1 cellular context compared by ENCODE assay signal in the genomic region with DNA sequence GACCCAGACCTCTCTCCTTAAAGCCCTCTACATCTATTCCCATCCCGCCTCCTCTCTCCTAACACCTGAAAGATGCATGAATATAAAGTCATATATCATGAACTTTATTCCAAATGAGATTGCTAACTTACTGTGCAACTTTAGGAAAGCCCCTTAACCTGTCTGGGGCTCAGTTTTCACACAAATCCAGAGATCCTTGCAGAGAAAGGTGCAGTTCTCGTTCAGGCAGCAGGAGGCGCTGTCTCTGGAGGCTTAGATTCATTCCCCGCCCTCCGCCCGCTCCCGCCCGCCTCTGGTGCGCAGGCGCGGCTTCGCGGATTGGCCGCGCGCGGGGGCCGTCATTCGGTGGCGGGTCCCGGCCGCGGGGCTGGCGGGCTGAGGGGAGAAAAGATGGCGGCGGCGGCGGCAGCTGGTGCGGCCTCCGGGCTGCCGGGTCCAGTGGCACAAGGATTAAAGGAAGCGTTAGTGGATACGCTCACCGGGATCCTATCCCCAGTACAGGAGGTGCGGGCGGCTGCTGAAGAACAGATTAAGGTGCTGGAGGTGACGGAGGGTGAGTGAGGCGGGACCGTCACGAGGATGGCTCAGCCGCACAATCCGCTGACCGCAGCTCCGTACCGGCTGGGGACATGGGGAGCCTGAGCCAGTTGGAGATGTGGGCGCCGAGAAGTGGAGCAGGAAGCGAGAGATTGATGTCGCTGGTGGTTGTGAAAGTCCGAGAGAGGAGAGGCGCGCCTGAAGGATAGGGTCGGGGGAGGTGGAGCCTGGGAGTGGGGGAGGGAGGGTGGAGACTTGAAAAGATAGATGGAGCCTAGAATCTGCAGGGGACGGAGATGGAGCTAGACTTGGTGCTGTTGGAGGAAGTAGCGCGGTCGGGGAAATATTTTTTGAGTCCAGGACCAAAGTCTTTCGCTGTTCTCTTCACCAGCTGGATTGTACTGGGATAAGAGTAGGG.
TF ChIP-seq lines count a peak whose summit lies in the region.

A gene (plus strand): TSS at position 338 of the 955 bp plus-strand sequence. CDS start 53 bp downstream, at position 391.

TF ChIP-seq in HepG2, 621 proteins besides CTCF, POLR2A, EP300 and RAD21 (continued from another document and continues in another):
- TF ChIP-seq, protein P1, sequence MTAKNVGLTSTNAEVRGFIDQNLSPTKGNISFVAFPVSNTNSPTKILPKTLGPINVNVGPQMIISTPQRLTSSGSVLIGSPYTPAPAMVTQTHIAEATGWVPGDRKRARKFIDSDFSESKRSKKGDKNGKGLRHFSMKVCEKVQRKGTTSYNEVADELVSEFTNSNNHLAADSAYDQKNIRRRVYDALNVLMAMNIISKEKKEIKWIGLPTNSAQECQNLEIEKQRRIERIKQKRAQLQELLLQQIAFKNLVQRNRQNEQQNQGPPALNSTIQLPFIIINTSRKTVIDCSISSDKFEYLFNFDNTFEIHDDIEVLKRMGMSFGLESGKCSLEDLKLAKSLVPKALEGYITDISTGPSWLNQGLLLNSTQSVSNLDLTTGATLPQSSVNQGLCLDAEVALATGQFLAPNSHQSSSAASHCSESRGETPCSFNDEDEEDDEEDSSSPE (CRISPR knock-in tag; IDR thresholded peaks at IDR 0.05), result peak; percentile 97
- TF ChIP-seq KDM5B (CRISPR knock-in tag; IDR thresholded peaks at IDR 0.05; ENCODE audit: borderline replicate concordance) (peak; percentile 73; the same call in 1 of the 2 replicates), TCF12 (IDR thresholded peaks at IDR 0.05) (no peak), TCF12 (CRISPR knock-in tag; IDR thresholded peaks at IDR 0.05) (no peak), POGZ (CRISPR knock-in tag; IDR thresholded peaks at IDR 0.05) (peak; percentile 77), KMT2B (CRISPR knock-in tag; IDR thresholded peaks at IDR 0.05) (peak; percentile 58; the same call in 1 of the 2 replicates), NAIF1 (CRISPR knock-in tag; IDR thresholded peaks at IDR 0.05; ENCODE audit: borderline replicate concordance) (peak; percentile 75; the same call in 1 of the 2 replicates), TGIF2 (CRISPR knock-in tag; IDR thresholded peaks at IDR 0.05) (peak; percentile 66), ASH2L (IDR thresholded peaks at IDR 0.05; ENCODE audit: insufficient read length, low read depth, low read length) (peak; percentile 92), EEA1 (CRISPR knock-in tag; IDR thresholded peaks at IDR 0.05; ENCODE audit: borderline replicate concordance) (0 out of 2 replicates have a peak, but pooled peaks have one; percentile 53), ZNF136 (CRISPR knock-in tag; IDR thresholded peaks at IDR 0.05; ENCODE audit: low read depth) (peak; percentile 87; the same call in 1 of the 2 replicates), SALL1 (CRISPR knock-in tag; IDR thresholded peaks at IDR 0.05) (peak; percentile 79; the same call in 1 of the 2 replicates), HMGA1 (CRISPR knock-in tag; conservative IDR thresholded peaks at IDR 0.05) (no peak), KDM6A (CRISPR knock-in tag; IDR thresholded peaks at IDR 0.05; ENCODE audit: low read depth) (no peak), YY1 (IDR thresholded peaks at IDR 0.05; ENCODE audit: insufficient read depth, insufficient replicate concordance, low read depth, low read length) (peak; percentile 97), HCFC1 (IDR thresholded peaks at IDR 0.05; ENCODE audit: low read depth, low read length) (peak; percentile 13; the same call in 1 of the 2 replicates), ZNF496 (CRISPR knock-in tag; IDR thresholded peaks at IDR 0.05; ENCODE audit: insufficient replicate concordance) (no peak), HOXA3 (CRISPR knock-in tag; IDR thresholded peaks at IDR 0.05) (peak; percentile 77), TP53 (CRISPR knock-in tag; conservative IDR thresholded peaks at IDR 0.05) (0 out of 2 replicates have a peak, but pooled peaks have one; percentile 46), MEIS2 (CRISPR knock-in tag; IDR thresholded peaks at IDR 0.05) (no peak), IRX3 (CRISPR knock-in tag; IDR thresholded peaks at IDR 0.05; ENCODE audit: borderline replicate concordance, low read depth) (0 out of 2 replicates have a peak, but pooled peaks have one; percentile 7), HDAC6 (IDR thresholded peaks at IDR 0.05; ENCODE audit: low read depth, low read length) (no peak), SNAI1 (CRISPR knock-in tag; IDR thresholded peaks at IDR 0.05; ENCODE audit: borderline replicate concordance) (peak; percentile 52; the same call in 1 of the 2 replicates), ZNF547 (CRISPR knock-in tag; IDR thresholded peaks at IDR 0.05) (peak; percentile 75), ZNF589 (CRISPR knock-in tag; conservative IDR thresholded peaks at IDR 0.05) (0 out of 2 replicates have a peak, but pooled peaks have one; percentile 11), SRSF9 (IDR thresholded peaks at IDR 0.05; ENCODE audit: borderline replicate concordance, insufficient read depth, low read depth, low read length, poor library complexity, severe bottlenecking) (no peak), ZNF44 (CRISPR knock-in tag; IDR thresholded peaks at IDR 0.05) (0 out of 2 replicates have a peak, but pooled peaks have one; percentile 46), ZNF749 (CRISPR knock-in tag; IDR thresholded peaks at IDR 0.05; ENCODE audit: borderline replicate concordance) (no peak), MTF1 (CRISPR knock-in tag; IDR thresholded peaks at IDR 0.05) (no peak), ZNF235 (CRISPR knock-in tag; IDR thresholded peaks at IDR 0.05; ENCODE audit: borderline replicate concordance) (0 out of 2 replicates have a peak, but pooled peaks have one; percentile 28), CAMTA2 (CRISPR knock-in tag; IDR thresholded peaks at IDR 0.05; ENCODE audit: borderline replicate concordance) (0 out of 2 replicates have a peak, but pooled peaks have one; percentile 63), POLR2AphosphoS5 (IDR thresholded peaks at IDR 0.05; ENCODE audit: low read depth, low read length) (peak; percentile 58)
- TF ChIP-seq, protein P2, sequence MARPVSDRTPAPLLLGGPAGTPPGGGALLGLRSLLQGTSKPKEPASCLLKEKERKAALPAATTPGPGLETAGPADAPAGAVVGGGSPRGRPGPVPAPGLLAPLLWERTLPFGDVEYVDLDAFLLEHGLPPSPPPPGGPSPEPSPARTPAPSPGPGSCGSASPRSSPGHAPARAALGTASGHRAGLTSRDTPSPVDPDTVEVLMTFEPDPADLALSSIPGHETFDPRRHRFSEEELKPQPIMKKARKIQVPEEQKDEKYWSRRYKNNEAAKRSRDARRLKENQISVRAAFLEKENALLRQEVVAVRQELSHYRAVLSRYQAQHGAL (CRISPR knock-in tag; IDR thresholded peaks at IDR 0.05; ENCODE audit: not compliant biosample characterization), result peak; percentile 36
- TF ChIP-seq, protein P3, sequence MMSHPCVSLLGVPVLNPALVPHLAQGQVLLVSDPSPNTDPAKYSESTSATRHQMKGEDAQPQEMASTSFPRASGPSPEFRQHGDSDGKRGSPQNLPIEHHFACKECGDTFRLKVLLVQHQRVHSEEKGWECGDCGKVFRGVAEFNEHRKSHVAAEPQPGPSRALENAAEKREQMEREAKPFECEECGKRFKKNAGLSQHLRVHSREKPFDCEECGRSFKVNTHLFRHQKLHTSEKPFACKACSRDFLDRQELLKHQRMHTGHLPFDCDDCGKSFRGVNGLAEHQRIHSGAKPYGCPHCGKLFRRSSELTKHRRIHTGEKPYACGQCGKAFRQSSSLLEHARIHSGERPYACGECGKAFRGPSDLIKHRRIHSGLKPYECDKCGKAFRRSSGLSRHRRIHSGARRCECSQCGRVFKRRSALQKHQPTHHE (CRISPR knock-in tag; IDR thresholded peaks at IDR 0.05; ENCODE audit: borderline replicate concordance), result 0 out of 2 replicates have a peak, but pooled peaks have one; percentile 51
- TF ChIP-seq, protein P4, sequence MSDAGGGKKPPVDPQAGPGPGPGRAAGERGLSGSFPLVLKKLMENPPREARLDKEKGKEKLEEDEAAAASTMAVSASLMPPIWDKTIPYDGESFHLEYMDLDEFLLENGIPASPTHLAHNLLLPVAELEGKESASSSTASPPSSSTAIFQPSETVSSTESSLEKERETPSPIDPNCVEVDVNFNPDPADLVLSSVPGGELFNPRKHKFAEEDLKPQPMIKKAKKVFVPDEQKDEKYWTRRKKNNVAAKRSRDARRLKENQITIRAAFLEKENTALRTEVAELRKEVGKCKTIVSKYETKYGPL (CRISPR knock-in tag; IDR thresholded peaks at IDR 0.05), result no peak
- TF ChIP-seq, protein P5, sequence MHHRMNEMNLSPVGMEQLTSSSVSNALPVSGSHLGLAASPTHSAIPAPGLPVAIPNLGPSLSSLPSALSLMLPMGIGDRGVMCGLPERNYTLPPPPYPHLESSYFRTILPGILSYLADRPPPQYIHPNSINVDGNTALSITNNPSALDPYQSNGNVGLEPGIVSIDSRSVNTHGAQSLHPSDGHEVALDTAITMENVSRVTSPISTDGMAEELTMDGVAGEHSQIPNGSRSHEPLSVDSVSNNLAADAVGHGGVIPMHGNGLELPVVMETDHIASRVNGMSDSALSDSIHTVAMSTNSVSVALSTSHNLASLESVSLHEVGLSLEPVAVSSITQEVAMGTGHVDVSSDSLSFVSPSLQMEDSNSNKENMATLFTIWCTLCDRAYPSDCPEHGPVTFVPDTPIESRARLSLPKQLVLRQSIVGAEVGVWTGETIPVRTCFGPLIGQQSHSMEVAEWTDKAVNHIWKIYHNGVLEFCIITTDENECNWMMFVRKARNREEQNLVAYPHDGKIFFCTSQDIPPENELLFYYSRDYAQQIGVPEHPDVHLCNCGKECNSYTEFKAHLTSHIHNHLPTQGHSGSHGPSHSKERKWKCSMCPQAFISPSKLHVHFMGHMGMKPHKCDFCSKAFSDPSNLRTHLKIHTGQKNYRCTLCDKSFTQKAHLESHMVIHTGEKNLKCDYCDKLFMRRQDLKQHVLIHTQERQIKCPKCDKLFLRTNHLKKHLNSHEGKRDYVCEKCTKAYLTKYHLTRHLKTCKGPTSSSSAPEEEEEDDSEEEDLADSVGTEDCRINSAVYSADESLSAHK (CRISPR knock-in tag; IDR thresholded peaks at IDR 0.05; ENCODE audit: borderline replicate concordance), result 0 out of 2 replicates have a peak, but pooled peaks have one; percentile 45
- TF ChIP-seq, protein P6, sequence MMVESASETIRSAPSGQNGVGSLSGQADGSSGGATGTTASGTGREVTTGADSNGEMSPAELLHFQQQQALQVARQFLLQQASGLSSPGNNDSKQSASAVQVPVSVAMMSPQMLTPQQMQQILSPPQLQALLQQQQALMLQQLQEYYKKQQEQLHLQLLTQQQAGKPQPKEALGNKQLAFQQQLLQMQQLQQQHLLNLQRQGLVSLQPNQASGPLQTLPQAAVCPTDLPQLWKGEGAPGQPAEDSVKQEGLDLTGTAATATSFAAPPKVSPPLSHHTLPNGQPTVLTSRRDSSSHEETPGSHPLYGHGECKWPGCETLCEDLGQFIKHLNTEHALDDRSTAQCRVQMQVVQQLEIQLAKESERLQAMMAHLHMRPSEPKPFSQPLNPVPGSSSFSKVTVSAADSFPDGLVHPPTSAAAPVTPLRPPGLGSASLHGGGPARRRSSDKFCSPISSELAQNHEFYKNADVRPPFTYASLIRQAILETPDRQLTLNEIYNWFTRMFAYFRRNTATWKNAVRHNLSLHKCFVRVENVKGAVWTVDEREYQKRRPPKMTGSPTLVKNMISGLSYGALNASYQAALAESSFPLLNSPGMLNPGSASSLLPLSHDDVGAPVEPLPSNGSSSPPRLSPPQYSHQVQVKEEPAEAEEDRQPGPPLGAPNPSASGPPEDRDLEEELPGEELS (CRISPR knock-in tag; IDR thresholded peaks at IDR 0.05), result peak; percentile 18; the same call in 1 of the 2 replicates
- TF ChIP-seq, protein P7, sequence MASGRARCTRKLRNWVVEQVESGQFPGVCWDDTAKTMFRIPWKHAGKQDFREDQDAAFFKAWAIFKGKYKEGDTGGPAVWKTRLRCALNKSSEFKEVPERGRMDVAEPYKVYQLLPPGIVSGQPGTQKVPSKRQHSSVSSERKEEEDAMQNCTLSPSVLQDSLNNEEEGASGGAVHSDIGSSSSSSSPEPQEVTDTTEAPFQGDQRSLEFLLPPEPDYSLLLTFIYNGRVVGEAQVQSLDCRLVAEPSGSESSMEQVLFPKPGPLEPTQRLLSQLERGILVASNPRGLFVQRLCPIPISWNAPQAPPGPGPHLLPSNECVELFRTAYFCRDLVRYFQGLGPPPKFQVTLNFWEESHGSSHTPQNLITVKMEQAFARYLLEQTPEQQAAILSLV (CRISPR knock-in tag; IDR thresholded peaks at IDR 0.05; ENCODE audit: borderline replicate concordance), result no peak
- TF ChIP-seq, protein P8, sequence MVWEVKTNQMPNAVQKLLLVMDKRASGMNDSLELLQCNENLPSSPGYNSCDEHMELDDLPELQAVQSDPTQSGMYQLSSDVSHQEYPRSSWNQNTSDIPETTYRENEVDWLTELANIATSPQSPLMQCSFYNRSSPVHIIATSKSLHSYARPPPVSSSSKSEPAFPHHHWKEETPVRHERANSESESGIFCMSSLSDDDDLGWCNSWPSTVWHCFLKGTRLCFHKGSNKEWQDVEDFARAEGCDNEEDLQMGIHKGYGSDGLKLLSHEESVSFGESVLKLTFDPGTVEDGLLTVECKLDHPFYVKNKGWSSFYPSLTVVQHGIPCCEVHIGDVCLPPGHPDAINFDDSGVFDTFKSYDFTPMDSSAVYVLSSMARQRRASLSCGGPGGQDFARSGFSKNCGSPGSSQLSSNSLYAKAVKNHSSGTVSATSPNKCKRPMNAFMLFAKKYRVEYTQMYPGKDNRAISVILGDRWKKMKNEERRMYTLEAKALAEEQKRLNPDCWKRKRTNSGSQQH (CRISPR knock-in tag; IDR thresholded peaks at IDR 0.05; ENCODE audit: low read depth), result peak; percentile 37; the same call in 1 of the 2 replicates
- TF ChIP-seq, protein P9, sequence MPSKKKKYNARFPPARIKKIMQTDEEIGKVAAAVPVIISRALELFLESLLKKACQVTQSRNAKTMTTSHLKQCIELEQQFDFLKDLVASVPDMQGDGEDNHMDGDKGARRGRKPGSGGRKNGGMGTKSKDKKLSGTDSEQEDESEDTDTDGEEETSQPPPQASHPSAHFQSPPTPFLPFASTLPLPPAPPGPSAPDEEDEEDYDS (CRISPR knock-in tag; IDR thresholded peaks at IDR 0.05), result peak; percentile 22; the same call in 1 of the 2 replicates
- TF ChIP-seq, protein P10, sequence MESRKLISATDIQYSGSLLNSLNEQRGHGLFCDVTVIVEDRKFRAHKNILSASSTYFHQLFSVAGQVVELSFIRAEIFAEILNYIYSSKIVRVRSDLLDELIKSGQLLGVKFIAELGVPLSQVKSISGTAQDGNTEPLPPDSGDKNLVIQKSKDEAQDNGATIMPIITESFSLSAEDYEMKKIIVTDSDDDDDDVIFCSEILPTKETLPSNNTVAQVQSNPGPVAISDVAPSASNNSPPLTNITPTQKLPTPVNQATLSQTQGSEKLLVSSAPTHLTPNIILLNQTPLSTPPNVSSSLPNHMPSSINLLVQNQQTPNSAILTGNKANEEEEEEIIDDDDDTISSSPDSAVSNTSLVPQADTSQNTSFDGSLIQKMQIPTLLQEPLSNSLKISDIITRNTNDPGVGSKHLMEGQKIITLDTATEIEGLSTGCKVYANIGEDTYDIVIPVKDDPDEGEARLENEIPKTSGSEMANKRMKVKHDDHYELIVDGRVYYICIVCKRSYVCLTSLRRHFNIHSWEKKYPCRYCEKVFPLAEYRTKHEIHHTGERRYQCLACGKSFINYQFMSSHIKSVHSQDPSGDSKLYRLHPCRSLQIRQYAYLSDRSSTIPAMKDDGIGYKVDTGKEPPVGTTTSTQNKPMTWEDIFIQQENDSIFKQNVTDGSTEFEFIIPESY (CRISPR knock-in tag; IDR thresholded peaks at IDR 0.05), result 0 out of 2 replicates have a peak, but pooled peaks have one; percentile 8
- TF ChIP-seq, protein P11, sequence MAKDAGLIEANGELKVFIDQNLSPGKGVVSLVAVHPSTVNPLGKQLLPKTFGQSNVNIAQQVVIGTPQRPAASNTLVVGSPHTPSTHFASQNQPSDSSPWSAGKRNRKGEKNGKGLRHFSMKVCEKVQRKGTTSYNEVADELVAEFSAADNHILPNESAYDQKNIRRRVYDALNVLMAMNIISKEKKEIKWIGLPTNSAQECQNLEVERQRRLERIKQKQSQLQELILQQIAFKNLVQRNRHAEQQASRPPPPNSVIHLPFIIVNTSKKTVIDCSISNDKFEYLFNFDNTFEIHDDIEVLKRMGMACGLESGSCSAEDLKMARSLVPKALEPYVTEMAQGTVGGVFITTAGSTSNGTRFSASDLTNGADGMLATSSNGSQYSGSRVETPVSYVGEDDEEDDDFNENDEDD (CRISPR knock-in tag; IDR thresholded peaks at IDR 0.05; ENCODE audit: borderline replicate concordance), result peak; percentile 94; the same call in 1 of the 2 replicates
